8 cellular contexts compared by ENCODE assay signal in the genomic region with DNA sequence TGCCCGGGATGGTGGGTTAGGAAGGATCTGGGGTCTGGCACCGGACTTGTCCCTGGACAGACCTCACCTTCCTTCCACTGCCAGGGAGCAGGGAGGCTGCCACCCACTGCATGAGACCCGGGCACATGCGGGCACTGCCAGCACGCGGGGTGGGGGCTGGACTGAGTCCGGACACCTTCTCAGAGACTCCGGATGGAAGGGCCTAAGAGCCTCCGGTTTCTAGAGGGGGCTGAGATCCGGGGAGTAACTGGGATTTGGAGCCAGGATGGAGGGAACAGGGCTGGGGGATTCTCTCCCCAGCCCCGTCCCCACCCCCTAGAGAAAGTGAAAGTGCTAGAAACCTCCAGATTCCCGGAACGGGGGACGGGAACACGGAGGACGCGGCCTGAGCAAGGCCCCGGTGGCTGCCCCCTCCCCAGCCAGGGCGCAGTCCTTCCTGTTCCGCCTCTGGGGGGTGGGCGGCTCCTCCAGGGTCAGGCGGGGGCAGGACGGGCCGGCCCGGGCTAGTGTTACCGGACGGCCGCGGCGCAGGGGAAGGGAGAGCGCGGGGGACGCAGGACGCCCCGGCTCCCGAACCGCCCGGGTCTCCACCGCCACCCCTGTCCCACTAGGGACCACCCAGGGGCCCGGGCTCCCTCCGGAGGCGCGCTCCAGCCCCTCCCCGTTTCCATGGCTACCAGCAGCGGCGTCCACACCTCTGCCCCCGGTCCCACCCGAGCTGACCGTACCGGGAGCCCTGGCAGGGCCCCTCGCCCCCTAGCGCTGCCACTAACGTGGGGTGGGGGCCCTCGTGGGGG. TPM values are rescaled to one million over a fixed set of nuclear protein-coding genes. Genes with fewer than 3 reads are reported as not detected.
A peak's percentile ranks its signal among the peaks of the same experiment; 100 is the strongest.
DNase-seq lines count a peak whose midpoint lies in the region; ATAC-seq and TF ChIP-seq lines count a peak whose summit lies in the region.

No MANE protein-coding gene starts in this region.

- H3K4me3 ChIP-seq in fibroblast of the aortic adventitia (ENCODE audit: low read depth, low read length): peak overlapping the region; percentile 75

- in situ Hi-C loops in ACHN (cut with HindIII; ENCODE audit: low pct_ligation_motif_present, low pct_unique_long_range_greater_than_20kb, low sequenced_read_pairs): no loop called here

- peak; percentile 31 for ATAC-seq in GM18868 (IDR thresholded peaks at IDR 0.05; ENCODE audit: unreplicated experiment)
- ATAC-seq in HG03460 (IDR thresholded peaks at IDR 0.05; ENCODE audit: unreplicated experiment): peak; percentile 21
- ATAC-seq in omental fat pad (ENCODE audit: low FRiP score): peak; percentile 45

- DNase-seq in ACHN: peak; percentile 17
- peak; percentile 59 for DNase-seq in activated CD8-positive, alpha-beta memory T cell treated with anti-CD3 and anti-CD28 coated beads, Interleukin-2, amount 50 U/mL, for 48 hours
- DNase-seq in fibroblast of the aortic adventitia (ENCODE audit: low read depth): no peak
- DNase-seq in omental fat pad (ENCODE audit: low spot score): no peak
- no peak for DNase-seq in putamen (ENCODE audit: low spot score)
- no peak for DNase-seq in NAMALWA (ENCODE audit: low spot score)

- TF ChIP-seq CTCF in fibroblast of the aortic adventitia (IDR thresholded peaks at IDR 0.05; ENCODE audit: insufficient read depth, low read length) (no peak), omental fat pad (IDR thresholded peaks at IDR 0.05) (no peak)

RNA-seq across cellular contexts. Expression of a gene that starts 0.7 kb away (rescaled TPM):
- total RNA-seq in fibroblast of the aortic adventitia (ENCODE audit: low replicate concordance) (3.4 and 9.8 TPM in 2 replicates), omental fat pad (10 to 100 TPM; 17.2 to 39.0 (median 27.5) TPM)

Comparison
In these comparisons a context has a peak if more than half of its experiments do, and no peak if none do; other contexts are left out.
1. DNase-seq: peak in ACHN (single experiment) and activated CD8-positive, alpha-beta memory T cell treated with anti-CD3 and anti-CD28 coated beads, Interleukin-2, amount 50 U/mL, for 48 hours (single experiment); none in fibroblast of the aortic adventitia (single experiment), omental fat pad (single experiment), putamen (single experiment) and NAMALWA (single experiment).
2. Peak in every context shown above with its lines, with median percentiles within 50 percentile points of each other: ATAC-seq.